Comparison of ENCODE assay signal across 1 cellular context in genomic region chr16:81720973-81721907, GRCh38.
A peak's percentile ranks its signal among the peaks of the same experiment; 100 is the strongest.
TF ChIP-seq lines count a peak whose summit lies in the region.

No MANE protein-coding gene starts in this region.

TF ChIP-seq in K562, 482 proteins besides CTCF, POLR2A, EP300 and RAD21:
- TF ChIP-seq SP2 (IDR thresholded peaks at IDR 0.05; ENCODE audit: extremely low read depth, low read depth, low read length, poor library complexity, severe bottlenecking) (no peak), PRMT5 (CRISPR knock-in tag; IDR thresholded peaks at IDR 0.05) (no peak), MEIS2 (IDR thresholded peaks at IDR 0.05; ENCODE audit: partially characterized antibody) (peak; percentile 58), FOXP4 (CRISPR knock-in tag; IDR thresholded peaks at IDR 0.05; ENCODE audit: borderline replicate concordance) (no peak), LCOR (CRISPR knock-in tag; IDR thresholded peaks at IDR 0.05) (no peak), NR1H2 (CRISPR knock-in tag; IDR thresholded peaks at IDR 0.05) (no peak), SRF (CRISPR knock-in tag; IDR thresholded peaks at IDR 0.05) (no peak), CEBPG (CRISPR knock-in tag; IDR thresholded peaks at IDR 0.05) (peak; percentile 17; the same call in 1 of the 2 replicates), CEBPG (tag; conservative IDR thresholded peaks at IDR 0.05 in 1 of 2, IDR thresholded peaks at IDR 0.05 in 1 of 2) (no peak), ELK3 (CRISPR knock-in tag; IDR thresholded peaks at IDR 0.05) (no peak), RBM15 (IDR thresholded peaks at IDR 0.05; ENCODE audit: insufficient read depth, low read length) (no peak), TRIM24 (IDR thresholded peaks at IDR 0.05) (peak; percentile 37 to 79; a peak in 2 of 4 replicates), CTCFL (IDR thresholded peaks at IDR 0.05; ENCODE audit: borderline replicate concordance, insufficient read depth, low read depth, low read length, poor library complexity, severe bottlenecking) (no peak), NEUROD1 (IDR thresholded peaks at IDR 0.05; ENCODE audit: borderline replicate concordance, low read depth, low read length, partially characterized antibody) (no peak), SOX6 (IDR thresholded peaks at IDR 0.05) (0 out of 2 replicates have a peak, but pooled peaks have one; percentile 40), ZNF239 (CRISPR knock-in tag; IDR thresholded peaks at IDR 0.05) (no peak), ZNF707 (CRISPR knock-in tag; conservative IDR thresholded peaks at IDR 0.05) (no peak), SRSF3 (IDR thresholded peaks at IDR 0.05; ENCODE audit: insufficient read depth, low read length) (no peak), ZNF408 (CRISPR knock-in tag; IDR thresholded peaks at IDR 0.05; ENCODE audit: low read depth) (no peak), YY1 (IDR thresholded peaks at IDR 0.05; ENCODE audit: borderline replicate concordance in 1 of 3, control insufficient read depth in 1 of 3, extremely low read depth in 1 of 3, insufficient read depth in 3 of 3, insufficient read length in 1 of 3, insufficient replicate concordance in 2 of 3, low read depth in 1 of 3, low read length in 2 of 3) (no peak), JUND (IDR thresholded peaks at IDR 0.05; ENCODE audit: borderline replicate concordance, low read depth, low read length) (no peak), JUND (tag; IDR thresholded peaks at IDR 0.05; ENCODE audit: borderline replicate concordance, low read depth, low read length) (no peak), CBFA2T3 (IDR thresholded peaks at IDR 0.05) (no peak), BRF2 (IDR thresholded peaks at IDR 0.05; ENCODE audit: borderline replicate concordance, insufficient read depth, insufficient read length) (no peak), MAZ (CRISPR knock-in tag; conservative IDR thresholded peaks at IDR 0.05 in 1 of 2, IDR thresholded peaks at IDR 0.05 in 1 of 2) (no peak), XRCC4 (IDR thresholded peaks at IDR 0.05; ENCODE audit: extremely low read depth, insufficient read depth, insufficient read length) (no peak), ZFP36 (IDR thresholded peaks at IDR 0.05; ENCODE audit: low read depth, low read length, partially characterized antibody) (peak; percentile 43), HSF4 (CRISPR knock-in tag; IDR thresholded peaks at IDR 0.05; ENCODE audit: borderline replicate concordance) (no peak), PKNOX1 (IDR thresholded peaks at IDR 0.05) (0 out of 2 replicates have a peak, but pooled peaks have one; percentile 5)
TF ChIP-seq in K562: peak in this region for 6.
